21 cellular contexts compared by ENCODE assay signal in genomic region chr22:50436134-50436830, GRCh38. TPM values are rescaled to one million over a fixed set of nuclear protein-coding genes. Genes with fewer than 3 reads are reported as not detected.
"Had no signal": no experiment of that assay in that cellular context is flagged by ENCODE, and none has a peak within 500 bp of the region (broad histone marks: within the 10 kb centered on the region; RNA-seq: fewer than 3 reads in every experiment).

No MANE protein-coding gene starts in this region.

- H3K4me3 Mint-ChIP-seq: activated CD4-positive, alpha-beta T cell treated with anti-CD3 and anti-CD28 coated beads, Interleukin-2, amount 10 ng/mL, durations not matched to agents 24 days and 14 days; activated T-cell treated with anti-CD3 and anti-CD28 coated beads, Interleukin-2, amount 50 U/mL, for 4 hours; naive thymus-derived CD8-positive, alpha-beta T cell had no signal

- H3K27ac Mint-ChIP-seq: activated CD4-positive, alpha-beta T cell treated with anti-CD3 and anti-CD28 coated beads, Interleukin-2, amount 10 ng/mL, durations not matched to agents 24 days and 14 days had no signal

- ATAC-seq: activated T-cell treated with anti-CD3 and anti-CD28 coated beads, Interleukin-2, amount 50 U/mL, for 4 hours; naive thymus-derived CD8-positive, alpha-beta T cell had no signal

- H3K27me3 Mint-ChIP-seq: activated CD4-positive, alpha-beta T cell treated with anti-CD3 and anti-CD28 coated beads, Interleukin-2, amount 10 ng/mL, durations not matched to agents 24 days and 14 days; naive thymus-derived CD8-positive, alpha-beta T cell had no signal

- H3K4me3 ChIP-seq: cardiac muscle cell, dorsolateral prefrontal cortex, spleen, tibial nerve, uterus had no signal

- H3K27ac ChIP-seq: cardiac muscle cell, dorsolateral prefrontal cortex, neutrophil, parathyroid adenoma, spleen, tibial nerve, uterus had no signal

- H3K9me3 Mint-ChIP-seq: activated CD4-positive, alpha-beta T cell treated with anti-CD3 and anti-CD28 coated beads, Interleukin-2, amount 10 ng/mL, durations not matched to agents 24 days and 14 days; activated naive CD4-positive, alpha-beta T cell treated with anti-CD3 and anti-CD28 coated beads, Interleukin-2, amount 50 U/mL, for 72 hours; activated T-cell treated with anti-CD3 and anti-CD28 coated beads, Interleukin-2, amount 50 U/mL, for 4 hours; naive thymus-derived CD8-positive, alpha-beta T cell had no signal

- H3K27me3 ChIP-seq: cardiac muscle cell, dorsolateral prefrontal cortex, neutrophil, spleen, tibial nerve, uterus had no signal

- DNase-seq: activated CD4-positive, alpha-beta T cell treated with anti-CD3 and anti-CD28 coated beads, Interleukin-2, amount 10 ng/mL, durations not matched to agents 24 days and 14 days; activated CD8-positive, alpha-beta memory T cell treated with anti-CD3 and anti-CD28 coated beads, Interleukin-2, amount 50 U/mL, for 4 hours; activated effector memory CD4-positive, alpha-beta T cell treated with Interleukin-2 at 50 U/mL for 16 hours; activated T-cell treated with anti-CD3 and anti-CD28 coated beads, Interleukin-2, amount 50 U/mL, for 4 hours; erythroblast; kidney glomerular epithelial cell; mesendoderm; spleen; stimulated activated naive CD4-positive, alpha-beta T cell treated with Interleukin-2 at 50 U/mL for 16 hours; substantia nigra; T1000 had no signal

- H3K36me3 Mint-ChIP-seq: activated naive CD4-positive, alpha-beta T cell treated with anti-CD3 and anti-CD28 coated beads, Interleukin-2, amount 50 U/mL, for 72 hours had no signal

- H3K36me3 ChIP-seq: uterus had no signal

- H3K4me1 Mint-ChIP-seq: activated CD4-positive, alpha-beta T cell treated with anti-CD3 and anti-CD28 coated beads, Interleukin-2, amount 10 ng/mL, durations not matched to agents 24 days and 14 days; naive thymus-derived CD8-positive, alpha-beta T cell had no signal

- H3K9me3 ChIP-seq: neutrophil, spleen, tibial nerve, uterus had no signal

- H3K4me1 ChIP-seq: parathyroid adenoma, spleen, tibial nerve, uterus had no signal

RNA-seq across cellular contexts. Expression of gene ADM2, which starts 45.1 kb away (rescaled TPM):
- total RNA-seq: frontal cortex, tibial nerve had no signal

RNA-seq across cellular contexts. Expression of gene MIOX, which starts 50.4 kb away (rescaled TPM):
- total RNA-seq: cardiac muscle cell, frontal cortex, lower leg skin, tibial nerve, uterus had no signal
